Comparison of ENCODE assay signal across 7 cellular contexts in the genomic region with DNA sequence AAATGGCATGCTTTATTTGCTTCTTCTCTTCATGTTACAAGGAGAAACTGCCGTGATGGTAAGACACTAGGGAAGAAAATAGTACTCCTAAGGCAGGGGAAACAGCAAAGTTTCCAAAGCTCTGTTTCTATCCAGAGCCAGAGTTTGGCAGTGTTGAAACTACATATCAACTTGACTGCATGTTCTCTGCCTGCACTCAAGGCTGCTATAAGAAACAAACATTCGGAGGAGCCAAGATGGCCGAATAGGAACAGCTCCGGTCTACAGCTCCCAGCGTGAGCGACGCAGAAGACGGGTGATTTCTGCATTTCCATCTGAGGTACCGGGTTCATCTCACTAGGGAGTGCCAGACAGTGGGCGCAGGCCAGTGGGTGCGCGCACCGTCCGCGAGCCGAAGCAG.
DNase-seq lines count a peak whose midpoint lies in the region; ATAC-seq and TF ChIP-seq lines count a peak whose summit lies in the region.
"Not testable (repeated sequence)": the region's sequence is repeated elsewhere in the genome, so short reads cannot be mapped to it uniquely, and the experiment has no call there.

No MANE protein-coding gene starts in this region.

- CTCF ChIA-PET in WTC11 (lab: Charles Lee) = not testable (repeated sequence)

- not testable (repeated sequence) for H3K27me3 ChIP-seq in GM23338 (ENCODE audit: insufficient read depth)

- not testable (repeated sequence) for H3F3A ChIP-seq in GM23338 (replicated peaks; ENCODE audit: low read depth)

- DNase-seq in DMS53 (lab: John Stamatoyannopoulos, UW) = peak; percentile 23
- DNase-seq in GM23338 (ENCODE audit: low spot score) = peak; percentile 18
- not testable (repeated sequence) for DNase-seq in LNCaP clone FGC (ENCODE audit: low read depth); WTC11 (ENCODE audit: low spot score)
- DNase-seq in NCI-H748 (lab: John Stamatoyannopoulos, UW; ENCODE audit: unreplicated experiment) = peak; percentile 59
- DNase-seq in RPMI7951 (ENCODE audit: low read depth) = peak; percentile 4
- peak; percentile 10 for DNase-seq in iPS-NIHi7 (ENCODE audit: extremely low spot score)

- not testable (repeated sequence) for H3K79me2 ChIP-seq in GM23338 (replicated peaks; ENCODE audit: insufficient read depth)

- not testable (repeated sequence) for ATAC-seq in GM23338, WTC11

- not testable (repeated sequence) for H3K4me1 ChIP-seq in GM23338 (ENCODE audit: insufficient read depth)

- H3K4me2 ChIP-seq in GM23338 = not testable (repeated sequence)

- peak overlapping the region; percentile 17; the same call in 1 of the 2 replicates for H3K27ac ChIP-seq in GM23338 (ENCODE audit: low read depth)

- not testable (repeated sequence) for H3K27me3 Mint-ChIP-seq in GM23338 (ENCODE audit: insufficient read depth, low read depth, poor library complexity); WTC11 (ENCODE audit: low read depth)

- H3K4me3 ChIP-seq in GM23338 = not testable (repeated sequence)
- H3K4me3 ChIP-seq in LNCaP clone FGC (ENCODE audit: low read depth, low read length) = peak overlapping the region; percentile 14; the same call in 1 of the 2 replicates

- not testable (repeated sequence) for H3K9me2 ChIP-seq in GM23338 (ENCODE audit: insufficient read depth)

- not testable (repeated sequence) for H3K27ac Mint-ChIP-seq in GM23338
- H3K27ac Mint-ChIP-seq in WTC11 = peak overlapping the region; percentile 76

- H3K36me3 ChIP-seq in GM23338 (ENCODE audit: insufficient read depth) = not testable (repeated sequence)

- H3K9me3 Mint-ChIP-seq in GM23338, WTC11: not testable (repeated sequence)

- not testable (repeated sequence) for H3K36me3 Mint-ChIP-seq in GM23338 (ENCODE audit: low read depth); WTC11

- H3K4me3 Mint-ChIP-seq in GM23338 = not testable (repeated sequence)
- H3K4me3 Mint-ChIP-seq in WTC11 = peak overlapping the region; percentile 41

- not testable (repeated sequence) for TF ChIP-seq CTCF in GM23338 (conservative IDR thresholded peaks at IDR 0.05; ENCODE audit: low read depth in 2 of 2); LNCaP clone FGC (IDR thresholded peaks at IDR 0.05; ENCODE audit: control insufficient read depth, extremely low read depth, insufficient read depth); WTC11 (IDR thresholded peaks at IDR 0.05)

- not testable (repeated sequence) for H3K4me1 Mint-ChIP-seq in GM23338
- peaks cover 20% of the 10 kb centered on the region for H3K4me1 Mint-ChIP-seq in WTC11

- POLR2A ChIA-PET in WTC11 (lab: Charles Lee) = not testable (repeated sequence)

- not testable (repeated sequence) for H4K20me1 ChIP-seq in GM23338 (replicated peaks; ENCODE audit: insufficient read depth)

- not testable (repeated sequence) for H2AFZ ChIP-seq in GM23338
